ENCODE assay signal across 1 cellular context in genomic region chr15:40253179-40253790, GRCh38.
TF ChIP-seq lines count a peak whose summit lies in the region.

No MANE protein-coding gene starts in this region.

TF ChIP-seq in GM12878, 131 proteins besides CTCF, POLR2A, EP300 and RAD21:
- TF ChIP-seq EZH2 (IDR thresholded peaks at IDR 0.05; ENCODE audit: borderline replicate concordance, control insufficient read depth, low read depth, low read length) = no peak
- TF ChIP-seq RUNX3 (IDR thresholded peaks at IDR 0.05; ENCODE audit: low read length) = no peak
- no peak for TF ChIP-seq BHLHE40 (IDR thresholded peaks at IDR 0.05; ENCODE audit: borderline replicate concordance in 1 of 2, low read depth in 2 of 2, low read length in 1 of 2)
- no peak for TF ChIP-seq WRNIP1 (IDR thresholded peaks at IDR 0.05; ENCODE audit: borderline replicate concordance, low read depth, low read length)
- TF ChIP-seq SKIL (IDR thresholded peaks at IDR 0.05; ENCODE audit: low read depth, poor library complexity, severe bottlenecking) = no peak
- TF ChIP-seq FOXM1 (IDR thresholded peaks at IDR 0.05; ENCODE audit: low read depth, low read length) = no peak
